ENCODE assay signal across 20 cellular contexts in genomic region chr20:32872266-32872665, GRCh38. TPM values are rescaled to one million over a fixed set of nuclear protein-coding genes. Genes with fewer than 3 reads are reported as not detected.
"Had no signal": no experiment of that assay in that cellular context is flagged by ENCODE, and none has a peak within 500 bp of the region (broad histone marks: within the 10 kb centered on the region; RNA-seq: fewer than 3 reads in every experiment).

No MANE protein-coding gene starts in this region.

- H3K36me3 ChIP-seq: esophagus muscularis mucosa, gastrocnemius medialis, heart right ventricle, transverse colon had no signal

- H3K27me3 Mint-ChIP-seq: naive thymus-derived CD8-positive, alpha-beta T cell; stimulated activated naive B cell treated with anti-CD40 and anti-IgM and Interleukin-4, amounts not matched to agents 10 μg/mL and 1 μg/mL and 100 μg/mL, for 72 hours; stimulated activated naive CD8-positive, alpha-beta T cell treated with anti-CD3 and anti-CD28 coated beads, Interleukin-15, amount 100 ng/mL, for 72 hours had no signal

- H3K4me1 Mint-ChIP-seq: stimulated activated naive B cell treated with anti-CD40 and anti-IgM and Interleukin-4, amounts not matched to agents 10 μg/mL and 1 μg/mL and 100 μg/mL, for 72 hours; stimulated activated naive CD8-positive, alpha-beta T cell treated with anti-CD3 and anti-CD28 coated beads, Interleukin-15, amount 100 ng/mL, for 72 hours had no signal

- DNase-seq: effector memory CD4-positive, alpha-beta T cell; gastrocnemius medialis; heart right ventricle; hypothalamus; mammary epithelial cell; mucosa of descending colon; naive thymus-derived CD8-positive, alpha-beta T cell; posterior cingulate gyrus; right cardiac atrium; stimulated activated CD4-positive, alpha-beta T cell treated with anti-CD3 and anti-CD28 coated beads, Interleukin-2, amount 100 ng/mL, for 24 hours; stimulated activated CD4-positive, alpha-beta T cell treated with anti-CD3 and anti-CD28 coated beads, Interleukin-4, amount 100 ng/mL, for 4 hours; stimulated activated naive B cell treated with anti-CD40 and anti-IgM and Interleukin-4, amounts not matched to agents 10 μg/mL and 1 μg/mL and 100 μg/mL, for 72 hours; stimulated activated naive CD8-positive, alpha-beta T cell treated with anti-CD3 and anti-CD28 coated beads, Interleukin-15, amount 100 ng/mL, for 72 hours; testis; transverse colon had no signal

- H3K4me1 ChIP-seq: esophagus muscularis mucosa, gastrocnemius medialis, testis, transverse colon had no signal

- H3K27ac ChIP-seq: epithelial cell of prostate, esophagus muscularis mucosa, gastrocnemius medialis, heart right ventricle, testis, transverse colon had no signal

- H3K27ac Mint-ChIP-seq: stimulated activated naive B cell treated with anti-CD40 and anti-IgM and Interleukin-4, amounts not matched to agents 10 μg/mL and 1 μg/mL and 100 μg/mL, for 72 hours; stimulated activated naive CD8-positive, alpha-beta T cell treated with anti-CD3 and anti-CD28 coated beads, Interleukin-15, amount 100 ng/mL, for 72 hours had no signal

- H3K9me3 ChIP-seq: esophagus muscularis mucosa, gastrocnemius medialis, heart right ventricle, mucosa of descending colon, testis, transverse colon had no signal

- ATAC-seq: gastrocnemius medialis; mucosa of descending colon; naive thymus-derived CD8-positive, alpha-beta T cell; stimulated activated naive B cell treated with anti-CD40 and anti-IgM and Interleukin-4, amounts not matched to agents 10 μg/mL and 1 μg/mL and 100 μg/mL, for 72 hours; stimulated activated naive CD8-positive, alpha-beta T cell treated with anti-CD3 and anti-CD28 coated beads, Interleukin-15, amount 100 ng/mL, for 72 hours had no signal

- H3K27me3 ChIP-seq: esophagus muscularis mucosa, gastrocnemius medialis, heart right ventricle, testis, transverse colon had no signal

- H3K9me3 Mint-ChIP-seq: naive thymus-derived CD8-positive, alpha-beta T cell; stimulated activated naive B cell treated with anti-CD40 and anti-IgM and Interleukin-4, amounts not matched to agents 10 μg/mL and 1 μg/mL and 100 μg/mL, for 72 hours; stimulated activated naive CD8-positive, alpha-beta T cell treated with anti-CD3 and anti-CD28 coated beads, Interleukin-15, amount 100 ng/mL, for 72 hours had no signal

- H3K4me3 ChIP-seq: esophagus muscularis mucosa, gastrocnemius medialis, heart right ventricle, mucosa of descending colon, testis, transverse colon had no signal

- H3K4me3 Mint-ChIP-seq: naive thymus-derived CD8-positive, alpha-beta T cell; stimulated activated naive B cell treated with anti-CD40 and anti-IgM and Interleukin-4, amounts not matched to agents 10 μg/mL and 1 μg/mL and 100 μg/mL, for 72 hours; stimulated activated naive CD8-positive, alpha-beta T cell treated with anti-CD3 and anti-CD28 coated beads, Interleukin-15, amount 100 ng/mL, for 72 hours had no signal

RNA-seq across cellular contexts. Expression of gene EFCAB8, which starts 13.5 kb away (rescaled TPM):
- total RNA-seq: gastrocnemius medialis, lower leg skin, skeletal muscle tissue had no signal
- polyA plus RNA-seq: mammary epithelial cell; naive thymus-derived CD8-positive, alpha-beta T cell; neural cell; right cardiac atrium had no signal
